In genomic region chr2:221731432-221731831, GRCh38 we compare ENCODE assay signal across 12 cellular contexts.
DNase-seq lines count a peak whose midpoint lies in the region; ATAC-seq lines count a peak whose summit lies in the region.
"Had no signal": no experiment of that assay in that cellular context is flagged by ENCODE, and none has a peak within 500 bp of the region (broad histone marks: within the 10 kb centered on the region; RNA-seq: fewer than 3 reads in every experiment).

No MANE protein-coding gene starts in this region.

- DNase-seq in left colon (no peak), mesenteric fat pad (ENCODE audit: low spot score) (no peak), NCI-H524 treated with DMSO at 0.1 percent for 48 hours (lab: John Stamatoyannopoulos, UW) (no peak)
- no peak for DNase-seq in stimulated activated naive CD8-positive, alpha-beta T cell treated with anti-CD3 and anti-CD28 coated beads, Interleukin-15, Interleukin-2, amounts not matched to agents 100 U/mL and 50 U/mL, for 24 hours
- DNase-seq: activated CD4-positive, alpha-beta T cell treated with anti-CD3 and anti-CD28 coated beads, Interleukin-2, amount 50 U/mL, for 4 hours; CD4-positive, alpha-beta T cell; cortex of kidney had no signal

- ATAC-seq in GM18907 (IDR thresholded peaks at IDR 0.05; ENCODE audit: unreplicated experiment) (peak; percentile 97), HG02759 (IDR thresholded peaks at IDR 0.05; ENCODE audit: unreplicated experiment) (peak; percentile 92), HG03520 (IDR thresholded peaks at IDR 0.05; ENCODE audit: unreplicated experiment) (peak; percentile 77), left colon (peak; percentile 52), GM18519 (IDR thresholded peaks at IDR 0.05; ENCODE audit: low FRiP score, unreplicated experiment) (no peak)
- ATAC-seq in stimulated activated naive CD8-positive, alpha-beta T cell treated with anti-CD3 and anti-CD28 coated beads, Interleukin-15, Interleukin-2, amounts not matched to agents 100 U/mL and 50 U/mL, for 24 hours, result no peak
- ATAC-seq: SK-N-SH treated with all-trans-retinoic acid at 6 μM for 48 hours had no signal

- intact Hi-C loops in left colon (cut with DNase I, micrococcal nuclease), result no loop called here

Comparison
In these comparisons a context has a peak if more than half of its experiments do, and no peak if none do; other contexts are left out.
1. ATAC-seq: peak in GM18907 (single experiment), HG02759 (single experiment), HG03520 (single experiment) and left colon (single experiment); none in stimulated activated naive CD8-positive, alpha-beta T cell treated with anti-CD3 and anti-CD28 coated beads, Interleukin-15, Interleukin-2, amounts not matched to agents 100 U/mL and 50 U/mL, for 24 hours (single experiment) and GM18519 (single experiment).